In the genomic region with DNA sequence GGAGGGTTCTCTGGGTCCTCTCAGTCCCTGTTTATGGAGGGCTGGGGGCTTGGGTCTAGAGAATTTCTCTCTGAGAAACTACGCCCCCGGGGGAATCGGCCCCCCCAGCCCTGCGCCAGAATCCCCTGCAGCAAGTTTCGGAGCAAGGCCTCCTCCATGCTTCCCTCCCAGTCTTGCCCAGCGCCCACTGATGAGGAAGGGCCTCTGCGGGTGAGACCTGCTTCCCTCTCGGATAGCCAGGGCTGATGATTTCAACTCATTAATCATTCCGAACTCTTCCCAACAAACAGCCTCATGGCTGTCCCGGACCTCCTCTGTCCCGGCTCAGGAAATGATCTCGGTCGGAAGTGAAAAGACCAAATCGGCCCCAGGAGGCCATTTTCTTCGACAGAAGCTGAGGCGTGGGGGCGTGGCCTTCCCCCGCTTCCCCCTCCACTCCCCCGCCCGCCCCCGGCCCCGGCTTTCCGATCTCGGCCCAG, we compare ENCODE assay signal across 8 cellular contexts. TPM values are rescaled to one million over a fixed set of nuclear protein-coding genes. Genes with fewer than 3 reads are reported as not detected.
DNase-seq lines count a peak whose midpoint lies in the region; ATAC-seq and TF ChIP-seq lines count a peak whose summit lies in the region.

No MANE protein-coding gene starts in this region.

- H3K36me3 Mint-ChIP-seq in activated B cell treated with CpG ODN at 0.5 μM for 24 hours (ENCODE audit: low read depth) (peaks cover 19% of the 10 kb centered on the region), osteocyte (ENCODE audit: unreplicated experiment) (peaks cover 1% of the 10 kb centered on the region)

- H3K36me3 ChIP-seq in BLaER1 = no peaks in the 10 kb centered on the region

- DNase-seq in NCI-H1694 (lab: John Stamatoyannopoulos, UW) (peak; percentile 89), activated B cell treated with CpG ODN at 0.5 μM for 24 hours (no peak), foreskin melanocyte (peak; percentile 64), osteocyte (ENCODE audit: extremely low spot score, unreplicated experiment) (no peak), mucosa of gallbladder (ENCODE audit: low spot score) (no peak)

- H3K4me3 Mint-ChIP-seq in activated B cell treated with CpG ODN at 0.5 μM for 24 hours (peak overlapping the region; percentile 96), osteocyte (ENCODE audit: unreplicated experiment) (peak overlapping the region; percentile 99)

- H3K27me3 ChIP-seq in BLaER1 = no peaks in the 10 kb centered on the region

- intact Hi-C loops in activated B cell treated with CpG ODN at 0.5 μM for 24 hours (cut with micrococcal nuclease) = no loop called here

- no peaks in the 10 kb centered on the region for H3K9me3 ChIP-seq in BLaER1

- H3K4me1 Mint-ChIP-seq in activated B cell treated with CpG ODN at 0.5 μM for 24 hours (peaks cover 66% of the 10 kb centered on the region), osteocyte (ENCODE audit: unreplicated experiment) (peaks cover 29% of the 10 kb centered on the region)

- no peak for TF ChIP-seq CTCF in activated B cell treated with CpG ODN at 0.5 μM for 24 hours (IDR thresholded peaks at IDR 0.05)
- TF ChIP-seq CTCF in osteocyte (IDR thresholded peaks at IDR 0.05) = no peak

- peaks cover 34% of the 10 kb centered on the region for H4K20me1 ChIP-seq in BLaER1

- H3K4me3 ChIP-seq in BLaER1 = peak overlapping the region; percentile 68

- H3K27ac Mint-ChIP-seq in activated B cell treated with CpG ODN at 0.5 μM for 24 hours (peak overlapping the region; percentile 100), osteocyte (ENCODE audit: unreplicated experiment) (peak overlapping the region; percentile 100)

- H3K9me3 Mint-ChIP-seq in activated B cell treated with CpG ODN at 0.5 μM for 24 hours (no peaks in the 10 kb centered on the region), osteocyte (ENCODE audit: unreplicated experiment) (no peaks in the 10 kb centered on the region)

- H3K27ac ChIP-seq in BLaER1 = peak overlapping the region; percentile 99

- ATAC-seq in activated B cell treated with CpG ODN at 0.5 μM for 24 hours (ENCODE audit: low read depth) = peak; percentile 7
- no peak for ATAC-seq in HG02970 (IDR thresholded peaks at IDR 0.05; ENCODE audit: low FRiP score, unreplicated experiment)

- peaks cover 65% of the 10 kb centered on the region for H3K4me1 ChIP-seq in BLaER1

- POLR2A ChIA-PET in activated B cell treated with CpG ODN at 0.5 μM for 24 hours (lab: Charles Lee) = interaction anchor here (0.7 to 8.7 kb wide), 17 partner anchors 10 to 248 kb away, joined by 3 to 703 read pairs (median 19); partner anchors contain the start of genes ACBD4, EFTUD2, FMNL1 and HEXIM2

- H3K27me3 Mint-ChIP-seq in activated B cell treated with CpG ODN at 0.5 μM for 24 hours (no peaks in the 10 kb centered on the region), osteocyte (ENCODE audit: unreplicated experiment) (no peaks in the 10 kb centered on the region)

- CTCF ChIA-PET in activated B cell treated with CpG ODN at 0.5 μM for 24 hours (lab: Charles Lee) = interaction anchor here (1.0 to 6.3 kb wide), 3 partner anchors 13 to 50 kb away, joined by 5 to 167 read pairs (median 114); partner anchors contain the start of genes ACBD4, HEXIM2 and PLCD3

- peak overlapping the region; percentile 98 for H3K4me2 ChIP-seq in BLaER1

- peak; percentile 55 for TF ChIP-seq POLR2A in GM15510 (IDR thresholded peaks at IDR 0.05; ENCODE audit: borderline replicate concordance, extremely low read depth, insufficient read length)

- H3K9ac ChIP-seq in BLaER1 = peak overlapping the region; percentile 94

RNA-seq across cellular contexts. Expression of gene HEXIM1, which starts 1.1 kb away (rescaled TPM):
- total RNA-seq in activated B cell treated with CpG ODN at 0.5 μM for 24 hours = 19.5 and 21.5 TPM in 2 replicates
- total RNA-seq in osteocyte = 42.0 and 44.5 TPM in 2 replicates
- 62.5 TPM for total RNA-seq in mucosa of gallbladder

RNA-seq across cellular contexts. Expression of gene ACBD4, which starts 11.7 kb away (rescaled TPM):
- total RNA-seq in activated B cell treated with CpG ODN at 0.5 μM for 24 hours (20.1 and 20.6 TPM in 2 replicates), osteocyte (8.1 and 10.6 TPM in 2 replicates), mucosa of gallbladder (29.8 TPM)

RNA-seq across cellular contexts. Expression of gene HEXIM2, which starts 14.5 kb away (rescaled TPM):
- total RNA-seq in activated B cell treated with CpG ODN at 0.5 μM for 24 hours (8.9 and 11.1 TPM in 2 replicates), osteocyte (6.4 and 9.8 TPM in 2 replicates), mucosa of gallbladder (14.9 TPM)

RNA-seq across cellular contexts. Expression of gene PLCD3, which starts 14.8 kb away (rescaled TPM):
- total RNA-seq in activated B cell treated with CpG ODN at 0.5 μM for 24 hours (0.61 and 1.4 TPM in 2 replicates), osteocyte (92.3 and 111 TPM in 2 replicates), mucosa of gallbladder (63.6 TPM)

Comparison
In these comparisons a context has a peak if more than half of its experiments do, and no peak if none do; other contexts are left out.
1. DNase-seq: peak in NCI-H1694 (single experiment) and foreskin melanocyte (single experiment); none in activated B cell treated with CpG ODN at 0.5 μM for 24 hours (single experiment), osteocyte (single experiment) and mucosa of gallbladder (single experiment).